In genomic region chr12:45458238-45458637, GRCh38 we compare ENCODE assay signal across 19 cellular contexts.
"Had no signal": no experiment of that assay in that cellular context is flagged by ENCODE, and none has a peak within 500 bp of the region (broad histone marks: within the 10 kb centered on the region; RNA-seq: fewer than 3 reads in every experiment).

No MANE protein-coding gene starts in this region.

- H3K4me1 ChIP-seq: parathyroid adenoma, vagina had no signal

- H3K27ac Mint-ChIP-seq: activated naive CD8-positive, alpha-beta T cell; nephron had no signal

- H3K4me3 ChIP-seq: vagina had no signal

- H3K9me3 ChIP-seq: vagina had no signal

- DNase-seq: activated CD4-positive, alpha-beta T cell treated with anti-CD3 and anti-CD28 coated beads for 1 hour; activated gamma-delta T cell treated with Interleukin-2 at 50 U/mL for 16 hours; central memory CD4-positive, alpha-beta T cell; erythroblast; foreskin fibroblast; hypothalamus; islet precursor cell; midbrain; stimulated activated CD4-positive, alpha-beta T cell treated with anti-CD3 and anti-CD28 coated beads, Interleukin-12 subunit alpha, Interleukin-12 subunit beta, amount 100 ng/mL, for 4 hours; stimulated activated CD4-positive, alpha-beta T cell treated with anti-CD3 and anti-CD28 coated beads, Interleukin-1b, Interleukin-23, amount 100 ng/mL, for 48 hours; stimulated activated naive CD8-positive, alpha-beta T cell treated with anti-CD3 and anti-CD28 coated beads, Interleukin-15, Interleukin-2, amounts not matched to agents 100 U/mL and 50 U/mL, for 24 hours; substantia nigra; T1000; trophoblast cell had no signal

- ATAC-seq: stimulated activated naive CD8-positive, alpha-beta T cell treated with anti-CD3 and anti-CD28 coated beads, Interleukin-15, Interleukin-2, amounts not matched to agents 100 U/mL and 50 U/mL, for 24 hours had no signal

- H3K27me3 ChIP-seq: vagina had no signal

- H3K4me1 Mint-ChIP-seq: nephron had no signal

- H3K4me3 Mint-ChIP-seq: activated naive CD8-positive, alpha-beta T cell; nephron had no signal

- H3K9me3 Mint-ChIP-seq: nephron had no signal

- H3K36me3 ChIP-seq: vagina had no signal

- H3K27ac ChIP-seq: parathyroid adenoma, vagina, VCaP had no signal
